Comparison of ENCODE assay signal across 2 cellular contexts in genomic region chr22:44664149-44664548, GRCh38.
TF ChIP-seq lines count a peak whose summit lies in the region.

No MANE protein-coding gene starts in this region.

TF ChIP-seq in SK-N-SH, 30 proteins besides CTCF, POLR2A, EP300 and RAD21 (continued from another document):
- TF ChIP-seq IRF3 (IDR thresholded peaks at IDR 0.05; ENCODE audit: low read depth, low read length), result no peak

TF ChIP-seq in SK-N-SH treated with all-trans-retinoic acid at 6 μM for 48 hours, 23 proteins besides CTCF, POLR2A, EP300 and RAD21 (continued from another document):
- no peak for TF ChIP-seq CSRNP3 (CRISPR knock-in tag; IDR thresholded peaks at IDR 0.05)
- TF ChIP-seq POU6F1 (CRISPR knock-in tag; IDR thresholded peaks at IDR 0.05; ENCODE audit: borderline replicate concordance, low read depth), result no peak
- TF ChIP-seq ZNF70 (CRISPR knock-in tag; IDR thresholded peaks at IDR 0.05), result no peak
- no peak for TF ChIP-seq ARNTL (CRISPR knock-in tag; IDR thresholded peaks at IDR 0.05; ENCODE audit: borderline replicate concordance, low read depth)
- TF ChIP-seq BACH2 (CRISPR knock-in tag; IDR thresholded peaks at IDR 0.05; ENCODE audit: borderline replicate concordance), result no peak
- TF ChIP-seq TOX (CRISPR knock-in tag; IDR thresholded peaks at IDR 0.05; ENCODE audit: borderline replicate concordance), result no peak
- TF ChIP-seq ZFP30 (CRISPR knock-in tag; IDR thresholded peaks at IDR 0.05), result no peak
- TF ChIP-seq ZC3H10 (CRISPR knock-in tag; IDR thresholded peaks at IDR 0.05), result no peak
- no peak for TF ChIP-seq ZNF8 (CRISPR knock-in tag; IDR thresholded peaks at IDR 0.05)
